In the genomic region with DNA sequence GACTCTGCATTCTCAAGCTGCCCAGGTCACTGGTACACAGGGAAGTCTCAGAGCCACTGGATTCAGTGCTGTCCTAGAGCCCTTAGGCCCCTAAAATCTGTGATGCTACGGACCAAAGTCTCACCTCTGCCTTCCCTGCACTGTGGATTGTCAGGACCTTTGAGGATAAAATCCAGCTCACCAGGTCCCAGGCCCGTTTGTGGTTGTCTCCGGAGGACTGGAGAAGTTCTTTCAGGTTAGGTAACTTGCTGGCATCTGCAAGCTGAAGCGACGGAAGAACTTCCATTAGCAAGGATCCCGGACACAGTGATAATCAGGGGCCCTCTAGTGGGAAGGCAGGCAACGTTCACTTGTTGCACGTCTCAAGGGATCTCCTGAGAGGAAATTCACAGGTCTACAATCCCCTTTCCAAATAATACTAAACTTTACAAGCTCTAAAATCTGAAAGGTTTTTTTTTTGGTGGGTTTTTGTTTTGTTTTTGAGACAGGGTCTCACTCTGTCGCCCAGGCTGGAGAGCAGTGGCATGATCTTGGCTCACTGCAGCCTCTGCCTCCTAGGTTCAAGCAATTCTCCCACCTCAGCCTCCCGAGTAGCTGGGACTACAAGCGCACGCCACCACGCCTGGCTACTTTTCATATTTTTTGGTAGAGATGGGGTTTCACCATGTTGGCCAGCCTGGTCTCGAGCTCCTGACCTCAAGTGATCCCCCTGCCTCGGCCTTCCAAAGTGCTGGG, we compare ENCODE assay signal across 9 cellular contexts. TPM values are rescaled to one million over a fixed set of nuclear protein-coding genes. Genes with fewer than 3 reads are reported as not detected.
DNase-seq lines count a peak whose midpoint lies in the region; ATAC-seq and TF ChIP-seq lines count a peak whose summit lies in the region.
"Not testable (repeated sequence)": the region's sequence is repeated elsewhere in the genome, so short reads cannot be mapped to it uniquely, and the experiment has no call there.
"Had no signal": no experiment of that assay in that cellular context is flagged by ENCODE, and none has a peak within 500 bp of the region (broad histone marks: within the 10 kb centered on the region; RNA-seq: fewer than 3 reads in every experiment).

No MANE protein-coding gene starts in this region.

- not testable (repeated sequence) for H3K4me1 Mint-ChIP-seq in endodermal cell

- H3K9ac ChIP-seq in OCI-LY1 (ENCODE audit: low read length); endodermal cell (ENCODE audit: extremely low read depth, low read length, poor library complexity, severe bottlenecking): not testable (repeated sequence)

- not testable (repeated sequence) for H3K9me3 ChIP-seq in OCI-LY1 (ENCODE audit: low read length); endodermal cell (ENCODE audit: control insufficient read depth, low read length); osteoblast (ENCODE audit: low read depth, low read length); upper lobe of right lung

- H3F3A ChIP-seq in OCI-LY1 (ENCODE audit: insufficient read depth, low read length) = not testable (repeated sequence)

- not testable (repeated sequence) for H3K9me3 Mint-ChIP-seq in endodermal cell

- peak; percentile 74 for DNase-seq in EH (ENCODE audit: low read depth)
- DNase-seq in activated CD4-positive, alpha-beta T cell treated with anti-CD3 and anti-CD28 coated beads, Interleukin-2, amount 50 U/mL, for 48 hours = peak; percentile 19 to 32
- peak; percentile 89 for DNase-seq in endodermal cell
- DNase-seq in iPS DF 4.7 (ENCODE audit: extremely low read depth, low spot score) = peak; percentile 53
- peak; percentile 91 for DNase-seq in osteoblast (ENCODE audit: insufficient read length, low spot score, missing footprints)
- not testable (repeated sequence) for DNase-seq in upper lobe of right lung

- H3K36me3 ChIP-seq in OCI-LY1 (ENCODE audit: insufficient read depth, low read length); endodermal cell (ENCODE audit: control insufficient read depth, insufficient read depth, low read length); osteoblast (ENCODE audit: insufficient read depth, low read length); upper lobe of right lung: not testable (repeated sequence)

- not testable (repeated sequence) for H3K4me1 ChIP-seq in OCI-LY1 (ENCODE audit: insufficient read depth, low read length, severe bottlenecking); endodermal cell (ENCODE audit: control insufficient read depth, insufficient read depth, low read length); osteoblast (ENCODE audit: insufficient read depth, low read length); upper lobe of right lung

- not testable (repeated sequence) for H3K9me2 ChIP-seq in OCI-LY1 (ENCODE audit: low read depth, low read length)

- H3K27ac ChIP-seq in OCI-LY1 (ENCODE audit: low read depth, low read length, poor library complexity, severe bottlenecking); endodermal cell (ENCODE audit: low read depth, low read length); osteoblast (ENCODE audit: low read depth, low read length); upper lobe of right lung: not testable (repeated sequence)

- not testable (repeated sequence) for H3K36me3 Mint-ChIP-seq in endodermal cell (ENCODE audit: low read depth)

- not testable (repeated sequence) for H3K27me3 ChIP-seq in OCI-LY1 (ENCODE audit: insufficient read depth, low read length); endodermal cell (ENCODE audit: control insufficient read depth, insufficient read depth, low read length, poor library complexity, severe bottlenecking); osteoblast (ENCODE audit: insufficient read depth, low read length); upper lobe of right lung

- not testable (repeated sequence) for H3K27ac Mint-ChIP-seq in endodermal cell

- peak; percentile 95 for ATAC-seq in upper lobe of right lung

- H3K4me2 ChIP-seq in OCI-LY1 (ENCODE audit: low read length); osteoblast (ENCODE audit: insufficient read depth, low read length): not testable (repeated sequence)

- not testable (repeated sequence) for H3K4me3 ChIP-seq in OCI-LY1 (ENCODE audit: low read depth, low read length, poor library complexity, severe bottlenecking); endodermal cell (ENCODE audit: low read length); osteoblast (ENCODE audit: insufficient read depth, low read length); upper lobe of right lung

- H3K79me2 ChIP-seq in OCI-LY1 (ENCODE audit: insufficient read depth, low read length); osteoblast (ENCODE audit: insufficient read depth, low read length): not testable (repeated sequence)

- WGBS in endodermal cell (ENCODE audit: insufficient coverage in 1 of 2, insufficient read length in 1 of 2), 2 experiments = 34 to 39% methylated on average over 10 to 15 of the region's 15 CpGs

- not testable (repeated sequence) for H4K20me1 ChIP-seq in OCI-LY1 (ENCODE audit: insufficient read depth, low read length); osteoblast (ENCODE audit: insufficient read depth, low read length)

- not testable (repeated sequence) for TF ChIP-seq EP300 in Ishikawa (IDR thresholded peaks at IDR 0.05; ENCODE audit: borderline replicate concordance)

- H3K4me3 Mint-ChIP-seq in endodermal cell = not testable (repeated sequence)

- not testable (repeated sequence) for H3K27me3 Mint-ChIP-seq in endodermal cell (ENCODE audit: insufficient read depth)

- peak; percentile 93 for TF ChIP-seq RAD21 in Ishikawa (IDR thresholded peaks at IDR 0.05; ENCODE audit: low read depth)

- intact Hi-C loops in upper lobe of right lung (cut with DNase I) = not testable (repeated sequence)

- TF ChIP-seq CTCF in OCI-LY1 (IDR thresholded peaks at IDR 0.05; ENCODE audit: low read length) (peak; percentile 79), endodermal cell (conservative IDR thresholded peaks at IDR 0.05) (peak; percentile 92), osteoblast (IDR thresholded peaks at IDR 0.05; ENCODE audit: extremely low read depth, low read depth, low read length) (peak; percentile 81), upper lobe of right lung (IDR thresholded peaks at IDR 0.05) (peak; percentile 73)

- H2AFZ ChIP-seq in OCI-LY1 (ENCODE audit: low read length) = not testable (repeated sequence)
- H2AFZ ChIP-seq in osteoblast (ENCODE audit: low read length) = peak overlapping the region; percentile 70

RNA-seq across cellular contexts. Expression of a gene that starts 15.7 kb away (rescaled TPM):
- total RNA-seq in endodermal cell = 10 to 100 TPM in 1 of 2 donors, 1 to 10 TPM in 1; 4.3 to 11.6 TPM
- 12.7 TPM for polyA plus RNA-seq in endodermal cell (2013, experiment 1 of 2)
- 12.6 TPM for polyA plus RNA-seq in endodermal cell (2013, experiment 2 of 2)
- 6.2 and 6.5 TPM in 2 replicates for total RNA-seq in osteoblast
- total RNA-seq in upper lobe of right lung = 8.3 TPM

RNA-seq across cellular contexts. Expression of a gene that starts 24.9 kb away (rescaled TPM):
- total RNA-seq in endodermal cell = not detected
- 11,210 TPM for polyA plus RNA-seq in endodermal cell (2013, experiment 1 of 2)
- polyA plus RNA-seq in endodermal cell (2013, experiment 2 of 2) = 16,814 TPM
- not detected in 2 replicates for total RNA-seq in osteoblast
- not detected for total RNA-seq in upper lobe of right lung
- total RNA-seq: mononuclear cell had no signal

RNA-seq across cellular contexts. Expression of a gene that starts 33.5 kb away (rescaled TPM):
- total RNA-seq in endodermal cell (10 to 100 TPM in 1 of 2 donors, not detected in 1; 18.6 TPM), osteoblast (not detected in 2 replicates), upper lobe of right lung (21.6 TPM)
- 18,487 TPM for polyA plus RNA-seq in endodermal cell (2013, experiment 1 of 2)
- polyA plus RNA-seq in endodermal cell (2013, experiment 2 of 2) = 28,205 TPM
- total RNA-seq: mononuclear cell had no signal

RNA-seq across cellular contexts. Expression of a gene that starts 59.7 kb away (rescaled TPM):
- total RNA-seq in endodermal cell (under 1 TPM in 1 of 2 donors, not detected in 1; 0.07 TPM), osteoblast (under 0.01 TPM in 2 replicates), upper lobe of right lung (1.1 TPM)
- 0.07 TPM for polyA plus RNA-seq in endodermal cell (2013, experiment 1 of 2)
- polyA plus RNA-seq in endodermal cell (2013, experiment 2 of 2) = 0.08 TPM
